1 cellular context compared by ENCODE assay signal in the genomic region with DNA sequence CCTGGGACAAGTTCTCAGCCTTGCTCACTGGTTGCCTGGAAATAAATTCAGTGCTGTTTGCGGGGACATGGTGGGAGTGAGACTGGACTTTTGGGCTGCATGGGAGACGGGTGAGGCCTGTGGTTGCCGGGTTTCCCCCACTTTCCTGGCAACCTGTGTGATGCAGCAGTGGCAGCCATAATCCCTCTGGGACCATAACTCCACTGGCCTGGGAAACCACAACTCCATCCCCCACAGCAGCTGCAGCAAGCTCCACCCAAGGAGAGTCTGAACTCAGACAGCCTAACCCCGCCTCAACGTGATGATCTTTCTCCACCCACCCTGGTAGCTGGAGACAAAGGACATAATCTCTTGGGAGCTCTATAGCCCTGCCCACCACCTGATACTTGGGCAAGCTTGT.
TF ChIP-seq lines count a peak whose summit lies in the region.

No MANE protein-coding gene starts in this region.

TF ChIP-seq in GM12878, 131 proteins besides CTCF, POLR2A, EP300 and RAD21 (continued from another document and continues in another):
- TF ChIP-seq NFIC (IDR thresholded peaks at IDR 0.05; ENCODE audit: low read depth, low read length) (0 out of 2 replicates have a peak, but pooled peaks have one; percentile 38), PML (IDR thresholded peaks at IDR 0.05; ENCODE audit: low read length) (no peak), TARDBP (IDR thresholded peaks at IDR 0.05; ENCODE audit: borderline replicate concordance) (no peak), IKZF2 (IDR thresholded peaks at IDR 0.05) (peak; percentile 48 to 68; a peak in 3 of 4 replicates), NR2C1 (IDR thresholded peaks at IDR 0.05) (no peak), MLLT1 (IDR thresholded peaks at IDR 0.05) (peak; percentile 53; the same call in 1 of the 2 replicates), SREBF2 (IDR thresholded peaks at IDR 0.05; ENCODE audit: low read length) (no peak), ZNF207 (IDR thresholded peaks at IDR 0.05; ENCODE audit: borderline replicate concordance) (no peak), YBX1 (IDR thresholded peaks at IDR 0.05) (no peak), NFYA (IDR thresholded peaks at IDR 0.05; ENCODE audit: borderline replicate concordance, low read depth, low read length) (no peak), TCF3 (IDR thresholded peaks at IDR 0.05; ENCODE audit: borderline replicate concordance, insufficient read depth, low read depth, low read length) (no peak), MYC (IDR thresholded peaks at IDR 0.05; ENCODE audit: insufficient read depth, insufficient read length, insufficient replicate concordance, low read length, severe bottlenecking) (no peak), POLR2AphosphoS2 (IDR thresholded peaks at IDR 0.05; ENCODE audit: low read depth, low read length) (no peak), GATAD2B (conservative IDR thresholded peaks at IDR 0.05; ENCODE audit: low read depth) (no peak), NFXL1 (IDR thresholded peaks at IDR 0.05; ENCODE audit: borderline replicate concordance) (no peak), SMARCA5 (IDR thresholded peaks at IDR 0.05) (no peak), RUNX3 (IDR thresholded peaks at IDR 0.05; ENCODE audit: low read length) (peak; percentile 92), NR2F1 (conservative IDR thresholded peaks at IDR 0.05) (0 out of 2 replicates have a peak, but pooled peaks have one; percentile 24), ZSCAN29 (IDR thresholded peaks at IDR 0.05) (no peak), TCF12 (IDR thresholded peaks at IDR 0.05; ENCODE audit: low read depth, low read length) (peak; percentile 95), IRF3 (IDR thresholded peaks at IDR 0.05) (no peak), STAT1 (conservative IDR thresholded peaks at IDR 0.05) (no peak), NBN (IDR thresholded peaks at IDR 0.05) (0 out of 2 replicates have a peak, but pooled peaks have one; percentile 44)
- TF ChIP-seq, protein P1, sequence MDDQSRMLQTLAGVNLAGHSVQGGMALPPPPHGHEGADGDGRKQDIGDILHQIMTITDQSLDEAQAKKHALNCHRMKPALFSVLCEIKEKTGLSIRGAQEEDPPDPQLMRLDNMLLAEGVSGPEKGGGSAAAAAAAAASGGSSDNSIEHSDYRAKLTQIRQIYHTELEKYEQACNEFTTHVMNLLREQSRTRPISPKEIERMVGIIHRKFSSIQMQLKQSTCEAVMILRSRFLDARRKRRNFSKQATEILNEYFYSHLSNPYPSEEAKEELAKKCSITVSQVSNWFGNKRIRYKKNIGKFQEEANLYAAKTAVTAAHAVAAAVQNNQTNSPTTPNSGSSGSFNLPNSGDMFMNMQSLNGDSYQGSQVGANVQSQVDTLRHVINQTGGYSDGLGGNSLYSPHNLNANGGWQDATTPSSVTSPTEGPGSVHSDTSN (IDR thresholded peaks at IDR 0.05; ENCODE audit: insufficient replicate concordance, low read depth, low read length) = no peak
- TF ChIP-seq, protein P2, sequence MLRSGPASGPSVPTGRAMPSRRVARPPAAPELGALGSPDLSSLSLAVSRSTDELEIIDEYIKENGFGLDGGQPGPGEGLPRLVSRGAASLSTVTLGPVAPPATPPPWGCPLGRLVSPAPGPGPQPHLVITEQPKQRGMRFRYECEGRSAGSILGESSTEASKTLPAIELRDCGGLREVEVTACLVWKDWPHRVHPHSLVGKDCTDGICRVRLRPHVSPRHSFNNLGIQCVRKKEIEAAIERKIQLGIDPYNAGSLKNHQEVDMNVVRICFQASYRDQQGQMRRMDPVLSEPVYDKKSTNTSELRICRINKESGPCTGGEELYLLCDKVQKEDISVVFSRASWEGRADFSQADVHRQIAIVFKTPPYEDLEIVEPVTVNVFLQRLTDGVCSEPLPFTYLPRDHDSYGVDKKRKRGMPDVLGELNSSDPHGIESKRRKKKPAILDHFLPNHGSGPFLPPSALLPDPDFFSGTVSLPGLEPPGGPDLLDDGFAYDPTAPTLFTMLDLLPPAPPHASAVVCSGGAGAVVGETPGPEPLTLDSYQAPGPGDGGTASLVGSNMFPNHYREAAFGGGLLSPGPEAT (IDR thresholded peaks at IDR 0.05; ENCODE audit: low read depth) = 0 out of 2 replicates have a peak, but pooled peaks have one; percentile 17
- TF ChIP-seq, protein P3, sequence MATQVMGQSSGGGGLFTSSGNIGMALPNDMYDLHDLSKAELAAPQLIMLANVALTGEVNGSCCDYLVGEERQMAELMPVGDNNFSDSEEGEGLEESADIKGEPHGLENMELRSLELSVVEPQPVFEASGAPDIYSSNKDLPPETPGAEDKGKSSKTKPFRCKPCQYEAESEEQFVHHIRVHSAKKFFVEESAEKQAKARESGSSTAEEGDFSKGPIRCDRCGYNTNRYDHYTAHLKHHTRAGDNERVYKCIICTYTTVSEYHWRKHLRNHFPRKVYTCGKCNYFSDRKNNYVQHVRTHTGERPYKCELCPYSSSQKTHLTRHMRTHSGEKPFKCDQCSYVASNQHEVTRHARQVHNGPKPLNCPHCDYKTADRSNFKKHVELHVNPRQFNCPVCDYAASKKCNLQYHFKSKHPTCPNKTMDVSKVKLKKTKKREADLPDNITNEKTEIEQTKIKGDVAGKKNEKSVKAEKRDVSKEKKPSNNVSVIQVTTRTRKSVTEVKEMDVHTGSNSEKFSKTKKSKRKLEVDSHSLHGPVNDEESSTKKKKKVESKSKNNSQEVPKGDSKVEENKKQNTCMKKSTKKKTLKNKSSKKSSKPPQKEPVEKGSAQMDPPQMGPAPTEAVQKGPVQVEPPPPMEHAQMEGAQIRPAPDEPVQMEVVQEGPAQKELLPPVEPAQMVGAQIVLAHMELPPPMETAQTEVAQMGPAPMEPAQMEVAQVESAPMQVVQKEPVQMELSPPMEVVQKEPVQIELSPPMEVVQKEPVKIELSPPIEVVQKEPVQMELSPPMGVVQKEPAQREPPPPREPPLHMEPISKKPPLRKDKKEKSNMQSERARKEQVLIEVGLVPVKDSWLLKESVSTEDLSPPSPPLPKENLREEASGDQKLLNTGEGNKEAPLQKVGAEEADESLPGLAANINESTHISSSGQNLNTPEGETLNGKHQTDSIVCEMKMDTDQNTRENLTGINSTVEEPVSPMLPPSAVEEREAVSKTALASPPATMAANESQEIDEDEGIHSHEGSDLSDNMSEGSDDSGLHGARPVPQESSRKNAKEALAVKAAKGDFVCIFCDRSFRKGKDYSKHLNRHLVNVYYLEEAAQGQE (IDR thresholded peaks at IDR 0.05; ENCODE audit: low read depth, low read length) = no peak
- TF ChIP-seq, protein P4, sequence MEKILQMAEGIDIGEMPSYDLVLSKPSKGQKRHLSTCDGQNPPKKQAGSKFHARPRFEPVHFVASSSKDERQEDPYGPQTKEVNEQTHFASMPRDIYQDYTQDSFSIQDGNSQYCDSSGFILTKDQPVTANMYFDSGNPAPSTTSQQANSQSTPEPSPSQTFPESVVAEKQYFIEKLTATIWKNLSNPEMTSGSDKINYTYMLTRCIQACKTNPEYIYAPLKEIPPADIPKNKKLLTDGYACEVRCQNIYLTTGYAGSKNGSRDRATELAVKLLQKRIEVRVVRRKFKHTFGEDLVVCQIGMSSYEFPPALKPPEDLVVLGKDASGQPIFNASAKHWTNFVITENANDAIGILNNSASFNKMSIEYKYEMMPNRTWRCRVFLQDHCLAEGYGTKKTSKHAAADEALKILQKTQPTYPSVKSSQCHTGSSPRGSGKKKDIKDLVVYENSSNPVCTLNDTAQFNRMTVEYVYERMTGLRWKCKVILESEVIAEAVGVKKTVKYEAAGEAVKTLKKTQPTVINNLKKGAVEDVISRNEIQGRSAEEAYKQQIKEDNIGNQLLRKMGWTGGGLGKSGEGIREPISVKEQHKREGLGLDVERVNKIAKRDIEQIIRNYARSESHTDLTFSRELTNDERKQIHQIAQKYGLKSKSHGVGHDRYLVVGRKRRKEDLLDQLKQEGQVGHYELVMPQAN (conservative IDR thresholded peaks at IDR 0.05) = no peak
- TF ChIP-seq, protein P5, sequence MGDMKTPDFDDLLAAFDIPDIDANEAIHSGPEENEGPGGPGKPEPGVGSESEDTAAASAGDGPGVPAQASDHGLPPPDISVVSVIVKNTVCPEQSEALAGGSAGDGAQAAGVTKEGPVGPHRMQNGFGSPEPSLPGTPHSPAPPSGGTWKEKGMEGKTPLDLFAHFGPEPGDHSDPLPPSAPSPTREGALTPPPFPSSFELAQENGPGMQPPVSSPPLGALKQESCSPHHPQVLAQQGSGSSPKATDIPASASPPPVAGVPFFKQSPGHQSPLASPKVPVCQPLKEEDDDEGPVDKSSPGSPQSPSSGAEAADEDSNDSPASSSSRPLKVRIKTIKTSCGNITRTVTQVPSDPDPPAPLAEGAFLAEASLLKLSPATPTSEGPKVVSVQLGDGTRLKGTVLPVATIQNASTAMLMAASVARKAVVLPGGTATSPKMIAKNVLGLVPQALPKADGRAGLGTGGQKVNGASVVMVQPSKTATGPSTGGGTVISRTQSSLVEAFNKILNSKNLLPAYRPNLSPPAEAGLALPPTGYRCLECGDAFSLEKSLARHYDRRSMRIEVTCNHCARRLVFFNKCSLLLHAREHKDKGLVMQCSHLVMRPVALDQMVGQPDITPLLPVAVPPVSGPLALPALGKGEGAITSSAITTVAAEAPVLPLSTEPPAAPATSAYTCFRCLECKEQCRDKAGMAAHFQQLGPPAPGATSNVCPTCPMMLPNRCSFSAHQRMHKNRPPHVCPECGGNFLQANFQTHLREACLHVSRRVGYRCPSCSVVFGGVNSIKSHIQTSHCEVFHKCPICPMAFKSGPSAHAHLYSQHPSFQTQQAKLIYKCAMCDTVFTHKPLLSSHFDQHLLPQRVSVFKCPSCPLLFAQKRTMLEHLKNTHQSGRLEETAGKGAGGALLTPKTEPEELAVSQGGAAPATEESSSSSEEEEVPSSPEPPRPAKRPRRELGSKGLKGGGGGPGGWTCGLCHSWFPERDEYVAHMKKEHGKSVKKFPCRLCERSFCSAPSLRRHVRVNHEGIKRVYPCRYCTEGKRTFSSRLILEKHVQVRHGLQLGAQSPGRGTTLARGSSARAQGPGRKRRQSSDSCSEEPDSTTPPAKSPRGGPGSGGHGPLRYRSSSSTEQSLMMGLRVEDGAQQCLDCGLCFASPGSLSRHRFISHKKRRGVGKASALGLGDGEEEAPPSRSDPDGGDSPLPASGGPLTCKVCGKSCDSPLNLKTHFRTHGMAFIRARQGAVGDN (IDR thresholded peaks at IDR 0.05) = no peak; the same call in 1 of the 2 replicates
- TF ChIP-seq, protein P6, sequence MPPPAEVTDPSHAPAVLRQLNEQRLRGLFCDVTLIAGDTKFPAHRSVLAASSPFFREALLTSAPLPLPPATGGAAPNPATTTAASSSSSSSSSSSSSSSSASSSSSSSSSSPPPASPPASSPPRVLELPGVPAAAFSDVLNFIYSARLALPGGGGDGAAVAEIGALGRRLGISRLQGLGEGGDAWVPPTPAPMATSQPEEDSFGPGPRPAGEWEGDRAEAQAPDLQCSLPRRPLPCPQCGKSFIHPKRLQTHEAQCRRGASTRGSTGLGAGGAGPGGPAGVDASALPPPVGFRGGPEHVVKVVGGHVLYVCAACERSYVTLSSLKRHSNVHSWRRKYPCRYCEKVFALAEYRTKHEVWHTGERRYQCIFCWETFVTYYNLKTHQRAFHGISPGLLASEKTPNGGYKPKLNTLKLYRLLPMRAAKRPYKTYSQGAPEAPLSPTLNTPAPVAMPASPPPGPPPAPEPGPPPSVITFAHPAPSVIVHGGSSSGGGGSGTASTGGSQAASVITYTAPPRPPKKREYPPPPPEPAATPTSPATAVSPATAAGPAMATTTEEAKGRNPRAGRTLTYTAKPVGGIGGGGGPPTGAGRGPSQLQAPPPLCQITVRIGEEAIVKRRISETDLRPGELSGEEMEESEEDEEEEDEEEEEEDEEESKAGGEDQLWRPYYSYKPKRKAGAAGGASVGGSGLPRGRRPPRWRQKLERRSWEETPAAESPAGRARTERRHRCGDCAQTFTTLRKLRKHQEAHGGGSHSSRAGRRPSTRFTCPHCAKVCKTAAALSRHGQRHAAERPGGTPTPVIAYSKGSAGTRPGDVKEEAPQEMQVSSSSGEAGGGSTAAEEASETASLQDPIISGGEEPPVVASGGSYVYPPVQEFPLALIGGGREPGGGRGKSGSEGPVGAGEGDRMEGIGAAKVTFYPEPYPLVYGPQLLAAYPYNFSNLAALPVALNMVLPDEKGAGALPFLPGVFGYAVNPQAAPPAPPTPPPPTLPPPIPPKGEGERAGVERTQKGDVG (CRISPR knock-in tag; IDR thresholded peaks at IDR 0.05) = no peak
- TF ChIP-seq, protein P7, sequence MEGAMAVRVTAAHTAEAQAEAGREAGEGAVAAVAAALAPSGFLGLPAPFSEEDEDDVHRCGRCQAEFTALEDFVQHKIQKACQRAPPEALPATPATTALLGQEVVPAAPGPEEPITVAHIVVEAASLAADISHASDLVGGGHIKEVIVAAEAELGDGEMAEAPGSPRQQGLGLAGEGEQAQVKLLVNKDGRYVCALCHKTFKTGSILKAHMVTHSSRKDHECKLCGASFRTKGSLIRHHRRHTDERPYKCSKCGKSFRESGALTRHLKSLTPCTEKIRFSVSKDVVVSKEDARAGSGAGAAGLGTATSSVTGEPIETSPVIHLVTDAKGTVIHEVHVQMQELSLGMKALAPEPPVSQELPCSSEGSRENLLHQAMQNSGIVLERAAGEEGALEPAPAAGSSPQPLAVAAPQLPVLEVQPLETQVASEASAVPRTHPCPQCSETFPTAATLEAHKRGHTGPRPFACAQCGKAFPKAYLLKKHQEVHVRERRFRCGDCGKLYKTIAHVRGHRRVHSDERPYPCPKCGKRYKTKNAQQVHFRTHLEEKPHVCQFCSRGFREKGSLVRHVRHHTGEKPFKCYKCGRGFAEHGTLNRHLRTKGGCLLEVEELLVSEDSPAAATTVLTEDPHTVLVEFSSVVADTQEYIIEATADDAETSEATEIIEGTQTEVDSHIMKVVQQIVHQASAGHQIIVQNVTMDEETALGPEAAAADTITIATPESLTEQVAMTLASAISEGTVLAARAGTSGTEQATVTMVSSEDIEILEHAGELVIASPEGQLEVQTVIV (IDR thresholded peaks at IDR 0.05; ENCODE audit: borderline replicate concordance, partially characterized antibody) = no peak
